Comparison of ENCODE assay signal across 20 cellular contexts in the genomic region with DNA sequence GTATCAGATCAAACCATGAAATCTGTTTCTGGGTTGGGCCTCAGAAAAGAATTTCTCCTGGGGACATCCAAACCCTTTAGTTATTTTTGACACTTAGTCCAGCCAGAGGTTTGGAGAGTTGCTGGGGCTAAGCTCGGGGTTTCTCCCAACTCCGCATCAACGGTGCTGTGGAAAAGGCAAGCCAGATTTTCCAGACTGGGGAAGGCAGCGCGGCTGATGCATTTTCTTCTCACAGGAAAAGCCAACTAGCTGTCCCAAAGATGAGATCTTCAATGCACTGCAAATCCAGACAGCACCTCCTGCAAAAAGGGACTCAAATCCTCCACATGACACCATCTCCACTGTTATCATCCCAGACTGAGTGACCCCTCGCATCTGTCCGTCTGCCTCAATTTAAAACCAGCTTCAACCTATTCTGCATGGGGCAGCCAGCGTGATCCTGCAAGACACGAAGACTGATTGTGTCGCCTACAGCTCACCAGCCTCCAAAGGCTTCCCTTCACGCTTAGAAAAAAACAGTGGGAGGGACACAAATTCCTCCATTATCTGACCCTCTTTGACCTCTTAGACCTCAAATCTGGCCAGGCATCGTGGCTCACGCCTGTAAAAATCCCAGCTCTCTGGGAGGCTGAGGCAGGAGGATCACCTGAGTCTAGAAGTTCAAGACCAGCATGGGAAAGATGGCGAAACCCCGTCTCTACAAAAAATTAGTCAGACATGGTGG.
DNase-seq lines count a peak whose midpoint lies in the region; ATAC-seq and TF ChIP-seq lines count a peak whose summit lies in the region.
"Had no signal": no experiment of that assay in that cellular context is flagged by ENCODE, and none has a peak within 500 bp of the region (broad histone marks: within the 10 kb centered on the region; RNA-seq: fewer than 3 reads in every experiment).

No MANE protein-coding gene starts in this region.

- H3K4me1 Mint-ChIP-seq in neural crest cell = peaks cover 6% of the 10 kb centered on the region
- H3K4me1 Mint-ChIP-seq in CD8-positive, alpha-beta memory T cell = peaks cover 11 to 16% (median 15%) of the 10 kb centered on the region in 3 donors
- peaks cover 18 to 19% of the 10 kb centered on the region in 2 donors for H3K4me1 Mint-ChIP-seq in natural killer cell treated with Interleukin-12 subunit alpha and Interleukin-12 subunit beta and Interleukin-15 and Interleukin-18, amount 100 ng/mL, for 72 hours (ENCODE audit: low read depth in 2 of 2)
- H3K4me1 Mint-ChIP-seq: WTC11 had no signal

- POLR2A ChIA-PET in CD8-positive, alpha-beta memory T cell (lab: Charles Lee) = no interaction called here

- intact Hi-C loops in uterus (cut with DNase I; ENCODE audit: low total_unique reads) = no loop called here

- DNase-seq in foreskin keratinocyte (no peak), neural crest cell (ENCODE audit: low read depth, low spot score) (no peak), uterus (no peak), NCI-H69 (lab: John Stamatoyannopoulos, UW) (no peak)
- no peak for DNase-seq in CD8-positive, alpha-beta memory T cell
- no peak for DNase-seq in natural killer cell treated with Interleukin-12 subunit alpha and Interleukin-12 subunit beta and Interleukin-15 and Interleukin-18, amount 100 ng/mL, for 72 hours (ENCODE audit: low spot score)
- DNase-seq: activated T-cell treated with anti-CD3 and anti-CD28 coated beads, Interleukin-2, amount 50 U/mL, for 72 hours; BE2C; brain microvascular endothelial cell; GDM1; NCI-H2081 treated with DMSO at 0.1 percent for 48 hours; NCI-H526; SIG-M5; stimulated activated CD4-positive, alpha-beta T cell treated with anti-CD3 and anti-CD28 coated beads, Interleukin-1b, Interleukin-23, amount 100 ng/mL, for 48 hours; T-helper 2 cell had no signal

- CTCF ChIA-PET in CD8-positive, alpha-beta memory T cell (lab: Charles Lee) = no interaction called here

- no peak overlapping the region for H3K4me3 Mint-ChIP-seq in neural crest cell
- no peak overlapping the region for H3K4me3 Mint-ChIP-seq in CD8-positive, alpha-beta memory T cell
- H3K4me3 Mint-ChIP-seq in natural killer cell treated with Interleukin-12 subunit alpha and Interleukin-12 subunit beta and Interleukin-15 and Interleukin-18, amount 100 ng/mL, for 72 hours = no peak overlapping the region
- H3K4me3 Mint-ChIP-seq: activated CD8-positive, alpha-beta T cell treated with anti-CD3 and anti-CD28 coated beads for 36 hours; activated T-cell treated with anti-CD3 and anti-CD28 coated beads, Interleukin-2, amount 50 U/mL, for 72 hours; WTC11 had no signal

- H3K36me3 ChIP-seq in KOPT-K1 (ENCODE audit: insufficient read depth, low read length) (no peaks in the 10 kb centered on the region), uterus (no peaks in the 10 kb centered on the region)
- H3K36me3 ChIP-seq in CD8-positive, alpha-beta memory T cell (ENCODE audit: insufficient read depth, low read length) = no peaks in the 10 kb centered on the region
- H3K36me3 ChIP-seq: BE2C, brain microvascular endothelial cell had no signal

- TF ChIP-seq POLR2A in uterus (IDR thresholded peaks at IDR 0.05) = no peak

- no peaks in the 10 kb centered on the region for H3K27me3 Mint-ChIP-seq in neural crest cell (ENCODE audit: low read depth)
- peaks cover 0 to 6% of the 10 kb centered on the region in 2 donors for H3K27me3 Mint-ChIP-seq in CD8-positive, alpha-beta memory T cell
- no peaks in the 10 kb centered on the region for H3K27me3 Mint-ChIP-seq in natural killer cell treated with Interleukin-12 subunit alpha and Interleukin-12 subunit beta and Interleukin-15 and Interleukin-18, amount 100 ng/mL, for 72 hours
- H3K27me3 Mint-ChIP-seq: activated CD8-positive, alpha-beta T cell treated with anti-CD3 and anti-CD28 coated beads for 36 hours had no signal

- H3K27ac ChIP-seq in KOPT-K1 (ENCODE audit: low read depth, low read length, poor library complexity, severe bottlenecking) = peak overlapping the region; percentile 71
- H3K27ac ChIP-seq in foreskin keratinocyte = no peak overlapping the region
- H3K27ac ChIP-seq in uterus = peak overlapping the region; percentile 72 to 75
- no peak overlapping the region for H3K27ac ChIP-seq in CD8-positive, alpha-beta memory T cell (ENCODE audit: low read depth, low read length)
- H3K27ac ChIP-seq: brain microvascular endothelial cell had no signal

- ATAC-seq in foreskin keratinocyte = peak; percentile 11
- ATAC-seq in natural killer cell treated with Interleukin-12 subunit alpha and Interleukin-12 subunit beta and Interleukin-15 and Interleukin-18, amount 100 ng/mL, for 72 hours = no peak
- ATAC-seq: activated CD8-positive, alpha-beta T cell treated with anti-CD3 and anti-CD28 coated beads for 36 hours; activated T-cell treated with anti-CD3 and anti-CD28 coated beads, Interleukin-2, amount 50 U/mL, for 72 hours; WTC11 had no signal

- H3K36me3 Mint-ChIP-seq in neural crest cell (ENCODE audit: low read depth) = no peaks in the 10 kb centered on the region
- H3K36me3 Mint-ChIP-seq in CD8-positive, alpha-beta memory T cell = no peaks in the 10 kb centered on the region
- H3K36me3 Mint-ChIP-seq in natural killer cell treated with Interleukin-12 subunit alpha and Interleukin-12 subunit beta and Interleukin-15 and Interleukin-18, amount 100 ng/mL, for 72 hours = no peaks in the 10 kb centered on the region
- H3K36me3 Mint-ChIP-seq: activated naive CD4-positive, alpha-beta T cell treated with anti-CD3 and anti-CD28 coated beads, Interleukin-2, amount 50 U/mL, for 72 hours; WTC11 had no signal

- H3K27me3 ChIP-seq in foreskin keratinocyte (no peaks in the 10 kb centered on the region), uterus (no peaks in the 10 kb centered on the region)
- no peaks in the 10 kb centered on the region for H3K27me3 ChIP-seq in CD8-positive, alpha-beta memory T cell (ENCODE audit: insufficient read depth, low read length, poor library complexity, severe bottlenecking)
- H3K27me3 ChIP-seq: BE2C, brain microvascular endothelial cell, dorsolateral prefrontal cortex had no signal

- H3K4me1 ChIP-seq in foreskin keratinocyte (no peaks in the 10 kb centered on the region), uterus (no peaks in the 10 kb centered on the region)
- H3K4me1 ChIP-seq in CD8-positive, alpha-beta memory T cell (ENCODE audit: insufficient read depth, low read length) = no peaks in the 10 kb centered on the region
- H3K4me1 ChIP-seq: BE2C had no signal

- H3K27ac Mint-ChIP-seq in neural crest cell (ENCODE audit: unreplicated experiment) = peak overlapping the region; percentile 52
- H3K27ac Mint-ChIP-seq in CD8-positive, alpha-beta memory T cell = peak overlapping the region in 1 of 8 donors; percentile 70
- H3K27ac Mint-ChIP-seq in natural killer cell treated with Interleukin-12 subunit alpha and Interleukin-12 subunit beta and Interleukin-15 and Interleukin-18, amount 100 ng/mL, for 72 hours = no peak overlapping the region
- H3K27ac Mint-ChIP-seq: activated CD8-positive, alpha-beta T cell treated with anti-CD3 and anti-CD28 coated beads for 36 hours; activated naive CD4-positive, alpha-beta T cell treated with anti-CD3 and anti-CD28 coated beads, Interleukin-2, amount 50 U/mL, for 72 hours; activated T-cell treated with anti-CD3 and anti-CD28 coated beads, Interleukin-2, amount 50 U/mL, for 72 hours; WTC11 had no signal

- H3K9me3 ChIP-seq in KOPT-K1 (ENCODE audit: insufficient read depth, low read length, poor library complexity, severe bottlenecking) (no peaks in the 10 kb centered on the region), uterus (no peaks in the 10 kb centered on the region)
- H3K9me3 ChIP-seq in CD8-positive, alpha-beta memory T cell (ENCODE audit: low read length) = no peaks in the 10 kb centered on the region
- H3K9me3 ChIP-seq: BE2C had no signal

- no peaks in the 10 kb centered on the region for H3K9me3 Mint-ChIP-seq in neural crest cell
- H3K9me3 Mint-ChIP-seq in CD8-positive, alpha-beta memory T cell = peaks cover 0 to 2% (median 0%) of the 10 kb centered on the region in 5 donors
- no peaks in the 10 kb centered on the region for H3K9me3 Mint-ChIP-seq in natural killer cell treated with Interleukin-12 subunit alpha and Interleukin-12 subunit beta and Interleukin-15 and Interleukin-18, amount 100 ng/mL, for 72 hours
- H3K9me3 Mint-ChIP-seq: activated CD8-positive, alpha-beta T cell treated with anti-CD3 and anti-CD28 coated beads for 36 hours; activated naive CD4-positive, alpha-beta T cell treated with anti-CD3 and anti-CD28 coated beads, Interleukin-2, amount 50 U/mL, for 72 hours; activated T-cell treated with anti-CD3 and anti-CD28 coated beads, Interleukin-2, amount 50 U/mL, for 72 hours; WTC11 had no signal

- no peak for TF ChIP-seq CTCF in foreskin keratinocyte (conservative IDR thresholded peaks at IDR 0.05)
- no peak for TF ChIP-seq CTCF in neural crest cell (conservative IDR thresholded peaks at IDR 0.05)
- no peak for TF ChIP-seq CTCF in uterus (IDR thresholded peaks at IDR 0.05)

- no peak overlapping the region for H3K4me3 ChIP-seq in uterus
- H3K4me3 ChIP-seq in CD8-positive, alpha-beta memory T cell (ENCODE audit: low read length) = no peak overlapping the region

Comparison
In these comparisons a context has a peak if more than half of its experiments do, and no peak if none do; other contexts are left out.
1. H3K27ac ChIP-seq: peak in KOPT-K1 (single experiment) and uterus (2 of 2); none in foreskin keratinocyte (single experiment) and CD8-positive, alpha-beta memory T cell (single experiment).